2 cellular contexts compared by ENCODE assay signal in genomic region chr1:237012789-237013383, GRCh38.
TF ChIP-seq lines count a peak whose summit lies in the region.

No MANE protein-coding gene starts in this region.

TF ChIP-seq in SK-N-SH, 30 proteins besides CTCF, POLR2A, EP300 and RAD21 (continued from another document):
- TF ChIP-seq SIN3A (IDR thresholded peaks at IDR 0.05; ENCODE audit: borderline replicate concordance, low read depth, low read length) (no peak), USF1 (IDR thresholded peaks at IDR 0.05; ENCODE audit: borderline replicate concordance, low read depth) (no peak)

TF ChIP-seq in K562, 482 proteins besides CTCF, POLR2A, EP300 and RAD21 (continued from another document and continues in another):
- TF ChIP-seq NFE2 (IDR thresholded peaks at IDR 0.05; ENCODE audit: low read depth) (peak; percentile 61), RNF2 (IDR thresholded peaks at IDR 0.05) (no peak), ZNF668 (CRISPR knock-in tag; IDR thresholded peaks at IDR 0.05) (no peak), PRPF4 (IDR thresholded peaks at IDR 0.05; ENCODE audit: insufficient read depth, low read depth, low read length, poor library complexity, severe bottlenecking) (no peak), ZNF232 (CRISPR knock-in tag; IDR thresholded peaks at IDR 0.05) (no peak), ATF6 (CRISPR knock-in tag; IDR thresholded peaks at IDR 0.05) (no peak), CXXC5 (CRISPR knock-in tag; IDR thresholded peaks at IDR 0.05) (peak; percentile 69), PHF8 (IDR thresholded peaks at IDR 0.05; ENCODE audit: borderline replicate concordance, low read length) (no peak), CTBP1 (IDR thresholded peaks at IDR 0.05; ENCODE audit: borderline replicate concordance) (peak; percentile 31; the same call in 1 of the 2 replicates), HOXB6 (CRISPR knock-in tag; IDR thresholded peaks at IDR 0.05; ENCODE audit: borderline replicate concordance) (no peak), HCFC1 (IDR thresholded peaks at IDR 0.05; ENCODE audit: low read depth, low read length) (no peak), PPARD (CRISPR knock-in tag; IDR thresholded peaks at IDR 0.05) (no peak), MEIS2 (IDR thresholded peaks at IDR 0.05; ENCODE audit: partially characterized antibody) (peak; percentile 18), DPF2 (IDR thresholded peaks at IDR 0.05) (peak; percentile 74), JUND (IDR thresholded peaks at IDR 0.05; ENCODE audit: borderline replicate concordance, low read depth, low read length) (peak; percentile 91), JUND (tag; IDR thresholded peaks at IDR 0.05; ENCODE audit: borderline replicate concordance, low read depth, low read length) (peak; percentile 94; the same call in 2 of the 3 replicates), ZBTB1 (CRISPR knock-in tag; IDR thresholded peaks at IDR 0.05; ENCODE audit: borderline replicate concordance, low read depth) (no peak), MGA (IDR thresholded peaks at IDR 0.05) (no peak), ZNF766 (CRISPR knock-in tag; conservative IDR thresholded peaks at IDR 0.05) (0 out of 2 replicates have a peak, but pooled peaks have one; percentile 35), ATF7 (IDR thresholded peaks at IDR 0.05) (peak; percentile 48; the same call in 1 of the 2 replicates), ZBTB11 (CRISPR knock-in tag; IDR thresholded peaks at IDR 0.05) (no peak; a peak in 1 of 6 replicates), GTF2B (IDR thresholded peaks at IDR 0.05; ENCODE audit: extremely low read depth, insufficient read length) (no peak), ESRRA (IDR thresholded peaks at IDR 0.05; ENCODE audit: borderline replicate concordance, low read depth) (0 out of 2 replicates have a peak, but pooled peaks have one; percentile 12), HMGN3 (IDR thresholded peaks at IDR 0.05; ENCODE audit: borderline replicate concordance, extremely low read depth, insufficient read length, low read depth, low read length) (peak; percentile 41), SOX6 (IDR thresholded peaks at IDR 0.05) (0 out of 2 replicates have a peak, but pooled peaks have one; percentile 39), ZNF253 (CRISPR knock-in tag; conservative IDR thresholded peaks at IDR 0.05) (no peak), C11orf30 (IDR thresholded peaks at IDR 0.05; ENCODE audit: low read depth) (peak; percentile 35), THRA (IDR thresholded peaks at IDR 0.05) (no peak), MITF (IDR thresholded peaks at IDR 0.05) (peak; percentile 65; the same call in 1 of the 2 replicates), ZNF23 (CRISPR knock-in tag; IDR thresholded peaks at IDR 0.05) (no peak), ZNF444 (CRISPR knock-in tag; IDR thresholded peaks at IDR 0.05) (no peak), NKRF (IDR thresholded peaks at IDR 0.05; ENCODE audit: borderline replicate concordance) (no peak), CCNT2 (IDR thresholded peaks at IDR 0.05; ENCODE audit: borderline replicate concordance, extremely low read depth, insufficient read length, low read depth, low read length) (peak; percentile 26), GABPA (tag; conservative IDR thresholded peaks at IDR 0.05; ENCODE audit: low read depth) (no peak), FOXP1 (CRISPR knock-in tag; IDR thresholded peaks at IDR 0.05) (no peak), NFRKB (IDR thresholded peaks at IDR 0.05; ENCODE audit: low read depth) (no peak)
